In the genomic region with DNA sequence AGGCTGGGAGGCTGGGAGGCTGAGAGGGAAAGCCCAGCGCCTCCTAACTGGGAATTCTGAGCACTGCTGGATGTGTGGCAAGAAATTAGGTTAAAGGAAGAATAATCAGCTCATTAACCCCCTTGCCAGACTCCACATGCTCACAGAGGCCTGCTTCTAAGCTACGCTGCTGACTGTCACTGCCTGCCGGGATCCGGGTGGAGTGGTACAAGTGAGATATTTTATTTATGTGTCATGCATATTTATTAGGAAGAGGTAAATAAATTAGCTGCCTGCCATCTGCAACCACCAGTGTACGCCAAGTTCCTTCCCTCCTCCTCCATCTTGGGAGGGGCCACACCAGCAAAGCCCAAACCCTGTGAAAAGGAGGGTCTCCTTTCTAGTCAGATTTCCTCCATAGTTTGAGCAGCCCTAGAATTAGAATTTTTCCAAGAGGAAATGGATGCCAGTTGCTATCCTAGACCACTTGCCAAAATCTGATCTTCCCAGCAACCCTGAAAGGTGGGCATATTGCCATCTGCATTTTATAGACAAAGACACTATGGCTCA, we compare ENCODE assay signal across 27 cellular contexts. TPM values are rescaled to one million over a fixed set of nuclear protein-coding genes. Genes with fewer than 3 reads are reported as not detected.
"Had no signal": no experiment of that assay in that cellular context is flagged by ENCODE, and none has a peak within 500 bp of the region (broad histone marks: within the 10 kb centered on the region; RNA-seq: fewer than 3 reads in every experiment).

No MANE protein-coding gene starts in this region.

- H3K9me3 Mint-ChIP-seq: activated CD8-positive, alpha-beta T cell treated with anti-CD3 and anti-CD28 coated beads for 36 hours; activated naive CD8-positive, alpha-beta T cell treated with anti-CD3 and anti-CD28 coated beads, Interleukin-2, amount 10 ng/mL, durations not matched to agents 7 days and 5 days; activated T-cell treated with anti-CD3 and anti-CD28 coated beads, Interleukin-2, amount 50 U/mL, for 72 hours; activated T-helper 2 cell treated with anti-CD3 and anti-CD28 coated beads, Interferon-gamma antibody, Interleukin-2, Interleukin-4, amounts not matched to agents 10 μg/mL and 5 μg/mL and 100 μg/mL, durations not matched to agents 14 hours and 24 hours and 36 hours; T-helper 1 cell treated with Interleukin-12 subunit alpha and Interleukin-12 subunit beta and Interleukin-4 antibody, amounts not matched to agents 30 μg/mL and 1 μg/mL, for 36 hours had no signal

- H3K27me3 ChIP-seq: adrenal gland, body of pancreas, cardiac muscle cell, Peyer's patch had no signal

- ATAC-seq: activated CD4-positive, CD25-positive, alpha-beta regulatory T cell treated with anti-CD3 and anti-CD28 coated beads, Interleukin-2, amount 50 U/mL, for 24 hours; activated CD8-positive, alpha-beta T cell treated with anti-CD3 and anti-CD28 coated beads for 36 hours; activated T-cell treated with anti-CD3 and anti-CD28 coated beads, Interleukin-2, amount 50 U/mL, for 72 hours; body of pancreas had no signal

- H3K36me3 ChIP-seq: adrenal gland, cardiac muscle cell, Peyer's patch, SJCRH30 had no signal

- H3K4me1 ChIP-seq: adrenal gland, Peyer's patch, SJCRH30 had no signal

- H3K27ac ChIP-seq: adrenal gland, body of pancreas, cardiac muscle cell, Peyer's patch, RWPE1, SJCRH30 had no signal

- H3K36me3 Mint-ChIP-seq: activated naive CD8-positive, alpha-beta T cell treated with anti-CD3 and anti-CD28 coated beads, Interleukin-2, amount 10 ng/mL, durations not matched to agents 7 days and 5 days had no signal

- H3K4me3 ChIP-seq: adrenal gland, body of pancreas, cardiac muscle cell, Peyer's patch, SJCRH30 had no signal

- H3K9me3 ChIP-seq: adrenal gland, body of pancreas, Peyer's patch, SJCRH30 had no signal

- H3K4me3 Mint-ChIP-seq: activated CD8-positive, alpha-beta T cell treated with anti-CD3 and anti-CD28 coated beads for 36 hours; activated naive CD8-positive, alpha-beta T cell treated with anti-CD3 and anti-CD28 coated beads, Interleukin-2, amount 10 ng/mL, durations not matched to agents 7 days and 5 days; activated T-cell treated with anti-CD3 and anti-CD28 coated beads, Interleukin-2, amount 50 U/mL, for 72 hours; T-helper 1 cell treated with Interleukin-12 subunit alpha and Interleukin-12 subunit beta and Interleukin-4 antibody, amounts not matched to agents 30 μg/mL and 1 μg/mL, for 36 hours had no signal

- H3K4me1 Mint-ChIP-seq: activated naive CD8-positive, alpha-beta T cell treated with anti-CD3 and anti-CD28 coated beads, Interleukin-2, amount 10 ng/mL, durations not matched to agents 7 days and 5 days had no signal

- DNase-seq: activated CD4-positive, alpha-beta T cell treated with anti-CD3 and anti-CD28 coated beads for 4 hours; activated CD8-positive, alpha-beta memory T cell treated with anti-CD3 and anti-CD28 coated beads, Interleukin-2, amount 50 U/mL, for 4 hours; activated CD8-positive, alpha-beta T cell treated with anti-CD3 and anti-CD28 coated beads for 36 hours; activated naive CD4-positive, alpha-beta T cell treated with anti-CD3 and anti-CD28 coated beads, Interleukin-2, amount 50 U/mL, for 16 hours; activated naive CD8-positive, alpha-beta T cell treated with anti-CD3 and anti-CD28 coated beads, Interleukin-2, amount 10 ng/mL, durations not matched to agents 7 days and 5 days; activated T-cell treated with anti-CD3 and anti-CD28 coated beads, Interleukin-2, amount 50 U/mL, for 72 hours; adrenal gland; aorta; body of pancreas; Karpas-422; NCI-H1048; NCI-H146; NCI-H2029; NCI-H2107; NCI-H345; NCI-H510A; NCI-H526 treated with DMSO at 0.1 percent for 48 hours; NCI-H82; Peyer's patch; Right ventricle myocardium superior; SJCRH30 had no signal

- H3K27ac Mint-ChIP-seq: activated CD8-positive, alpha-beta T cell treated with anti-CD3 and anti-CD28 coated beads for 36 hours; activated naive CD8-positive, alpha-beta T cell treated with anti-CD3 and anti-CD28 coated beads, Interleukin-2, amount 10 ng/mL, durations not matched to agents 7 days and 5 days; activated T-cell treated with anti-CD3 and anti-CD28 coated beads, Interleukin-2, amount 50 U/mL, for 72 hours; activated T-helper 2 cell treated with anti-CD3 and anti-CD28 coated beads, Interferon-gamma antibody, Interleukin-2, Interleukin-4, amounts not matched to agents 10 μg/mL and 5 μg/mL and 100 μg/mL, durations not matched to agents 14 hours and 24 hours and 36 hours; T-helper 1 cell treated with Interleukin-12 subunit alpha and Interleukin-12 subunit beta and Interleukin-4 antibody, amounts not matched to agents 30 μg/mL and 1 μg/mL, for 36 hours had no signal

RNA-seq across cellular contexts. Expression of a gene that starts 43.5 kb away (rescaled TPM):
- total RNA-seq: activated CD8-positive, alpha-beta T cell treated with anti-CD3 and anti-CD28 coated beads for 36 hours; activated naive CD8-positive, alpha-beta T cell treated with anti-CD3 and anti-CD28 coated beads, Interleukin-2, amount 10 ng/mL, durations not matched to agents 7 days and 5 days; activated T-helper 2 cell treated with anti-CD3 and anti-CD28 coated beads, Interferon-gamma antibody, Interleukin-2, Interleukin-4, amounts not matched to agents 10 μg/mL and 5 μg/mL and 100 μg/mL, durations not matched to agents 14 hours and 24 hours and 36 hours; OCI-LY7 had no signal
- polyA plus RNA-seq: cardiac muscle cell had no signal
